In the genomic region with DNA sequence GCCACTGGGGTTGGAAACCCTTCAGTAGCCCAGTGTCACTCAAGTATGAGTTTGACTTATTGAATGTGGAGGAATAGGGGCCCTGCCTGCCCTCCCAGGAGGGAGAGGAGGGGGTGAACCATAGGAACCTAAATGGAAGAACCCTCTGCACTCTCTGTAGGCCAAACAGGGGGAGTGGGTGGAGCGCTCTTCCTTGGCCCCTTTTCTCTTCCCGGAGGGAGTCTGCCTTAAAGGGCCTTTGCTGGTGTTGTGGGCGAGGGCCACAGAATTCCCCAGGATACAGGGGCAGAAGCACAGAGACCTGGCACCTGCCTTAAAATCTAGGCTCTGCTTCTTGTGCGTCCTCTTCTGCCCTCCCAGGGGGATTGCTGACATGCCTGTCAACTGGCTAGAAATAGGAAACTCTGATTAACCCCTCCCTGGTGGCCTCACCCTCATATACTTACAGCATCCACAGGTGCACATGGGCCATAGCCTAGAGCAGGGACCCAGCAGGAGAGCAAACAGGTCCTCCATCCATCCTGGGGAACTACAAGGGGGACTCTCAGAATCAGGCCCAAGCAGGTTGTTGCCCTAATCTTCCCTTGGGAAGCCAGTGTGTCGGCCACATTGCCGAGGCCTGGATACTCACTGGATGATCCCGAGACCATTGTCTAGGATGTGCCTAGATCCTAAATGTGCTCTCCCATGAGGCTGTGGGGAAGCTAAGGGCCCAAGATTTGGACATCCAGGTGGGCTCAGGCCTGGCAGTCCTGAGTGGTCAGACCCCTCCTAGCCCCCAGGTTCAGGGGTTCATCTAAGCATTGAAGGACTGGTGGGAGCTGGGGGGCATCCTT, we compare ENCODE assay signal across 9 cellular contexts. TPM values are rescaled to one million over a fixed set of nuclear protein-coding genes. Genes with fewer than 3 reads are reported as not detected.
DNase-seq lines count a peak whose midpoint lies in the region; ATAC-seq and TF ChIP-seq lines count a peak whose summit lies in the region.
"Had no signal": no experiment of that assay in that cellular context is flagged by ENCODE, and none has a peak within 500 bp of the region (broad histone marks: within the 10 kb centered on the region; RNA-seq: fewer than 3 reads in every experiment).

No MANE protein-coding gene starts in this region.

- H3K27me3 Mint-ChIP-seq in GM23338 (ENCODE audit: insufficient read depth, low read depth, poor library complexity) = peaks cover 26% of the 10 kb centered on the region
- no peaks in the 10 kb centered on the region for H3K27me3 Mint-ChIP-seq in activated T-helper 2 cell treated with anti-CD3 and anti-CD28 coated beads, Interferon-gamma antibody, Interleukin-2, Interleukin-4, amounts not matched to agents 10 μg/mL and 5 μg/mL and 100 μg/mL, durations not matched to agents 14 hours and 24 hours and 36 hours (ENCODE audit: low read depth)

- H3K9me3 Mint-ChIP-seq in GM23338 = no peaks in the 10 kb centered on the region
- H3K9me3 Mint-ChIP-seq in activated T-helper 2 cell treated with anti-CD3 and anti-CD28 coated beads, Interferon-gamma antibody, Interleukin-2, Interleukin-4, amounts not matched to agents 10 μg/mL and 5 μg/mL and 100 μg/mL, durations not matched to agents 14 hours and 24 hours and 36 hours = no peaks in the 10 kb centered on the region

- no peak for DNase-seq in GM23338 (ENCODE audit: low spot score)
- DNase-seq in activated T-helper 2 cell treated with anti-CD3 and anti-CD28 coated beads, Interferon-gamma antibody, Interleukin-2, Interleukin-4, amounts not matched to agents 10 μg/mL and 5 μg/mL and 100 μg/mL, durations not matched to agents 14 hours and 24 hours and 36 hours (ENCODE audit: low spot score) = no peak
- no peak for DNase-seq in hepatocyte (ENCODE audit: low spot score)
- no peak for DNase-seq in HK-2 (ENCODE audit: unreplicated experiment)
- DNase-seq in putamen (ENCODE audit: low spot score) = no peak
- no peak for DNase-seq in posterior vena cava (ENCODE audit: low spot score)
- no peak for DNase-seq in NCI-H82 treated with DMSO at 0.1 percent for 48 hours (lab: John Stamatoyannopoulos, UW; ENCODE audit: unreplicated experiment)
- DNase-seq: foreskin melanocyte had no signal

- peak overlapping the region; percentile 10; the same call in 1 of the 3 replicates for H3K4me3 Mint-ChIP-seq in GM23338
- peak overlapping the region; percentile 96 for H3K4me3 Mint-ChIP-seq in activated T-helper 2 cell treated with anti-CD3 and anti-CD28 coated beads, Interferon-gamma antibody, Interleukin-2, Interleukin-4, amounts not matched to agents 10 μg/mL and 5 μg/mL and 100 μg/mL, durations not matched to agents 14 hours and 24 hours and 36 hours (ENCODE audit: low read depth)

- H3K79me2 ChIP-seq in GM23338 (replicated peaks; ENCODE audit: insufficient read depth) (peaks cover 72% of the 10 kb centered on the region), hepatocyte (peaks cover 84% of the 10 kb centered on the region)

- H3K9me2 ChIP-seq in GM23338 (ENCODE audit: insufficient read depth) (no peaks in the 10 kb centered on the region), hepatocyte (replicated peaks; ENCODE audit: insufficient read depth) (no peaks in the 10 kb centered on the region)

- H3K36me3 Mint-ChIP-seq in GM23338 (ENCODE audit: low read depth) = no peaks in the 10 kb centered on the region; the same call in 2 of the 3 replicates
- H3K36me3 Mint-ChIP-seq in activated T-helper 2 cell treated with anti-CD3 and anti-CD28 coated beads, Interferon-gamma antibody, Interleukin-2, Interleukin-4, amounts not matched to agents 10 μg/mL and 5 μg/mL and 100 μg/mL, durations not matched to agents 14 hours and 24 hours and 36 hours (ENCODE audit: low read depth) = peaks cover 55% of the 10 kb centered on the region

- no peak for TF ChIP-seq CTCF in GM23338 (conservative IDR thresholded peaks at IDR 0.05; ENCODE audit: low read depth in 2 of 2)
- no peak for TF ChIP-seq CTCF in hepatocyte (IDR thresholded peaks at IDR 0.05; ENCODE audit: poor library complexity)

- no peaks in the 10 kb centered on the region for H3K36me3 ChIP-seq in GM23338 (ENCODE audit: insufficient read depth)
- no peaks in the 10 kb centered on the region for H3K36me3 ChIP-seq in hepatocyte (replicated peaks; ENCODE audit: insufficient read depth, low read depth)

- H3K27ac ChIP-seq in GM23338 (ENCODE audit: low read depth) (no peak overlapping the region), hepatocyte (no peak overlapping the region), skin epidermis (peak overlapping the region in 19 of 21 experiments; percentile 47 to 100 (median 98))

- ATAC-seq in GM23338 = no peak

- no peak overlapping the region; the same call in 1 of the 2 replicates for H3K4me3 ChIP-seq in GM23338
- no peak overlapping the region for H3K4me3 ChIP-seq in hepatocyte
- H3K4me3 ChIP-seq in skin epidermis = peak overlapping the region; percentile 51 to 95 (median 61)

- no peaks in the 10 kb centered on the region for H3K9me3 ChIP-seq in hepatocyte (ENCODE audit: low read depth)

- no peak overlapping the region for H2AFZ ChIP-seq in GM23338
- no peak overlapping the region for H2AFZ ChIP-seq in hepatocyte

- intact Hi-C loops in activated T-helper 2 cell treated with anti-CD3 and anti-CD28 coated beads, Interferon-gamma antibody, Interleukin-2, Interleukin-4, amounts not matched to agents 10 μg/mL and 5 μg/mL and 100 μg/mL, durations not matched to agents 14 hours and 24 hours and 36 hours (cut with micrococcal nuclease) = loop anchor here (2.0 to 10.0 kb wide), 4 partner anchors 27 to 833 kb away; partner anchors contain the start of genes CNNM2, OGA and PPRC1
- intact Hi-C loops in posterior vena cava (cut with DNase I) = loop anchor here in 1 of 2 donors (10.0 kb wide), 1 partner anchor 143 kb away; the partner anchor contains the start of genes ACTR1A and SUFU

- H3K4me1 Mint-ChIP-seq in GM23338 = peaks cover 52% of the 10 kb centered on the region
- H3K4me1 Mint-ChIP-seq in activated T-helper 2 cell treated with anti-CD3 and anti-CD28 coated beads, Interferon-gamma antibody, Interleukin-2, Interleukin-4, amounts not matched to agents 10 μg/mL and 5 μg/mL and 100 μg/mL, durations not matched to agents 14 hours and 24 hours and 36 hours (ENCODE audit: low read depth) = peaks cover 54% of the 10 kb centered on the region

- H3K27me3 ChIP-seq in GM23338 (ENCODE audit: insufficient read depth) = 0 out of 2 replicates have a peak, but pooled peaks cover 3% of the 10 kb centered on the region
- H3K27me3 ChIP-seq in hepatocyte = no peaks in the 10 kb centered on the region

- H4K20me1 ChIP-seq in GM23338 (replicated peaks; ENCODE audit: insufficient read depth) (peaks cover 13% of the 10 kb centered on the region; the same call in 1 of the 2 replicates), hepatocyte (ENCODE audit: insufficient read depth, poor library complexity, severe bottlenecking) (peaks cover 71% of the 10 kb centered on the region)

- H3F3A ChIP-seq in GM23338 (replicated peaks; ENCODE audit: low read depth) = 0 out of 2 replicates have a peak, but pooled peaks cover 4% of the 10 kb centered on the region

- WGBS in hepatocyte (ENCODE audit: low lambda C conversion rate, missing lambda C conversion rate) = 82% methylated on average over 7 of the region's 7 CpGs

- no peak overlapping the region; the same call in 1 of the 2 replicates for H3K27ac Mint-ChIP-seq in GM23338
- H3K27ac Mint-ChIP-seq in activated T-helper 2 cell treated with anti-CD3 and anti-CD28 coated beads, Interferon-gamma antibody, Interleukin-2, Interleukin-4, amounts not matched to agents 10 μg/mL and 5 μg/mL and 100 μg/mL, durations not matched to agents 14 hours and 24 hours and 36 hours = peak overlapping the region; percentile 98

- H3K4me2 ChIP-seq in GM23338 = peak overlapping the region; percentile 95
- H3K4me2 ChIP-seq in hepatocyte = peak overlapping the region; percentile 93

- H3K4me1 ChIP-seq in GM23338 (ENCODE audit: insufficient read depth) = peaks cover 36% of the 10 kb centered on the region
- peaks cover 38% of the 10 kb centered on the region for H3K4me1 ChIP-seq in hepatocyte (ENCODE audit: insufficient read depth)

TF ChIP-seq in GM23338, 12 proteins besides CTCF, POLR2A, EP300 and RAD21 (continues in another document):
- TF ChIP-seq EZH2phosphoT487 (IDR thresholded peaks at IDR 0.05; ENCODE audit: unreplicated experiment) (no peak), STAT1 (IDR thresholded peaks at IDR 0.05; ENCODE audit: unreplicated experiment) (no peak), POLR2AphosphoS5 (IDR thresholded peaks at IDR 0.05; ENCODE audit: low read depth) (no peak), CREB1 (CRISPR knock-in tag; IDR thresholded peaks at IDR 0.05; ENCODE audit: low read depth) (no peak)

RNA-seq across cellular contexts. Expression of gene TRIM8, which starts 3.4 kb away (rescaled TPM):
- 33.4 and 36.7 TPM in 2 replicates for total RNA-seq in GM23338 (2014; rRNA removed; shearing (Covaris generic))
- 15.1 and 20.2 TPM in 2 replicates for polyA plus RNA-seq in GM23338 (2016; fragmentation: Nextera tagmentation; extraction: Ambion mirVana)
- 76.7 and 82.9 TPM in 2 replicates for total RNA-seq in activated T-helper 2 cell treated with anti-CD3 and anti-CD28 coated beads, Interferon-gamma antibody, Interleukin-2, Interleukin-4, amounts not matched to agents 10 μg/mL and 5 μg/mL and 100 μg/mL, durations not matched to agents 14 hours and 24 hours and 36 hours
- 41.3 and 53.3 TPM in 2 replicates for total RNA-seq in hepatocyte
- 61.2 and 63.4 TPM in 2 replicates for polyA plus RNA-seq in hepatocyte
- 100 to 1,000 TPM; 122 to 125 TPM for total RNA-seq in posterior vena cava

Comparison
In these comparisons a context has a peak if more than half of its experiments do, and no peak if none do; other contexts are left out.
1. H3K27ac ChIP-seq: peak in skin epidermis (19 of 21); none in GM23338 (single experiment) and hepatocyte (single experiment).
2. H3K4me3 ChIP-seq: peak in skin epidermis (7 of 7); none in GM23338 (single experiment) and hepatocyte (single experiment).